8 cellular contexts compared by ENCODE assay signal in genomic region chr17:30291571-30292489, GRCh38. TPM values are rescaled to one million over a fixed set of nuclear protein-coding genes. Genes with fewer than 3 reads are reported as not detected.
A peak's percentile ranks its signal among the peaks of the same experiment; 100 is the strongest.
DNase-seq lines count a peak whose midpoint lies in the region; ATAC-seq and TF ChIP-seq lines count a peak whose summit lies in the region.

BLMH (minus strand) TSS chr17:30291944; CDS start chr17:30291819, 125 bp downstream.

- peak within 1 kb of the TSS; percentile 78 for H3K9ac ChIP-seq in HUES48 (ENCODE audit: low read depth, low read length)
- no peak within 1 kb of the TSS for H3K9ac ChIP-seq in neural progenitor cell
- peak within 1 kb of the TSS; percentile 72 to 90 for H3K9ac ChIP-seq in stomach smooth muscle (ENCODE audit: low read length in 2 of 2)

- BruUV-seq in Caco-2 (replicated peaks; lab: Mats Ljungman, UMichigan): no TSS peak

- peak; percentile 69 for TF ChIP-seq POLR2A in Raji (IDR thresholded peaks at IDR 0.05; ENCODE audit: insufficient read depth, low read depth, low read length)

- CTCF ChIA-PET in Caco-2 (lab: Charles Lee): interaction anchor here (0.6 to 2.1 kb wide), 3 partner anchors 45 to 187 kb away, joined by 4 to 17 read pairs (median 5); no protein-coding TSS in a partner anchor

- no peaks in the 10 kb centered on the region; the same call in 1 of the 2 replicates for H3K36me3 ChIP-seq in Caco-2 (ENCODE audit: control insufficient read depth, insufficient read depth, low read length)
- H3K36me3 ChIP-seq in HUES48 (ENCODE audit: control insufficient read depth, insufficient read depth, low read length): peaks cover 34% of the 10 kb centered on the region
- peaks cover 3% of the 10 kb centered on the region for H3K36me3 ChIP-seq in neural progenitor cell
- peaks cover 6 to 8% of the 10 kb centered on the region in 2 donors for H3K36me3 ChIP-seq in stomach smooth muscle (ENCODE audit: control insufficient read depth in 2 of 2, insufficient read depth in 2 of 2, low read length in 2 of 2)

- H3K27me3 ChIP-seq in Caco-2 (replicated peaks; ENCODE audit: control insufficient read depth, insufficient read depth, low read length) (no peaks in the 10 kb centered on the region), HUES48 (ENCODE audit: control insufficient read depth, insufficient read depth, low read length) (peaks cover 9% of the 10 kb centered on the region; the same call in 1 of the 2 replicates), foreskin keratinocyte (peaks cover 65% of the 10 kb centered on the region), neural progenitor cell (peaks cover 21% of the 10 kb centered on the region), stomach smooth muscle (ENCODE audit: control insufficient read depth in 1 of 2, insufficient read depth in 2 of 2, low read length in 2 of 2) (no peaks in the 10 kb centered on the region)

- H3K27me3 Mint-ChIP-seq in Caco-2 (ENCODE audit: insufficient read depth, unreplicated experiment) (no peaks in the 10 kb centered on the region), neural progenitor cell (ENCODE audit: insufficient read depth, low read depth) (no peaks in the 10 kb centered on the region)

- peak within 1 kb of the TSS; percentile 97 for H2AFZ ChIP-seq in neural progenitor cell (replicated peaks)

- ATAC-seq in GM19467 (IDR thresholded peaks at IDR 0.05; ENCODE audit: unreplicated experiment) (peak; percentile 62), foreskin keratinocyte (peak; percentile 58)

- POLR2A ChIA-PET in Caco-2 (lab: Charles Lee): interaction anchor here (0.6 to 1.3 kb wide), 6 partner anchors 29 to 361 kb away, joined by 3 to 5 read pairs (median 4); partner anchors contain the start of gene SSH2

- peaks cover 28% of the 10 kb centered on the region for H3F3A ChIP-seq in neural progenitor cell (ENCODE audit: low read depth)

- H3K36me3 Mint-ChIP-seq in Caco-2 (ENCODE audit: insufficient read depth, unreplicated experiment) (peaks cover 9% of the 10 kb centered on the region), neural progenitor cell (peaks cover 8% of the 10 kb centered on the region)

- no peaks in the 10 kb centered on the region for H3K4me1 Mint-ChIP-seq in Caco-2 (ENCODE audit: low read depth, unreplicated experiment)
- peaks cover 11% of the 10 kb centered on the region for H3K4me1 Mint-ChIP-seq in neural progenitor cell

- peak within 1 kb of the TSS; percentile 76 for H3K4me3 Mint-ChIP-seq in Caco-2 (ENCODE audit: unreplicated experiment)
- H3K4me3 Mint-ChIP-seq in neural progenitor cell: peak within 1 kb of the TSS; percentile 97

- no peaks in the 10 kb centered on the region for H3K9me3 ChIP-seq in Caco-2
- no peaks in the 10 kb centered on the region for H3K9me3 ChIP-seq in HUES48 (ENCODE audit: control insufficient read depth, insufficient read depth, low read length)
- H3K9me3 ChIP-seq in neural progenitor cell (ENCODE audit: low read depth): no peaks in the 10 kb centered on the region
- H3K9me3 ChIP-seq in stomach smooth muscle (ENCODE audit: control insufficient read depth in 2 of 2, low read length in 2 of 2): no peaks in the 10 kb centered on the region

- H3K4me3 ChIP-seq in Caco-2 (ENCODE audit: low read depth, low read length) (peak within 1 kb of the TSS; percentile 80), HUES48 (ENCODE audit: low read depth, low read length) (peak within 1 kb of the TSS; percentile 96), neural progenitor cell (peak within 1 kb of the TSS; percentile 99), stomach smooth muscle (ENCODE audit: low read length in 2 of 2) (peak within 1 kb of the TSS; percentile 90 to 94)

- peaks cover 12% of the 10 kb centered on the region for H4K20me1 ChIP-seq in neural progenitor cell (ENCODE audit: low read depth)

- DNase-seq in Caco-2 (peak; percentile 72 to 84), activated gamma-delta T cell treated with Interleukin-2 at 50 U/mL for 16 hours (peak; percentile 79), foreskin keratinocyte (peak in 1 of 2 donors; percentile 33), neural progenitor cell (ENCODE audit: low spot score) (peak; percentile 83)

- peaks cover 21% of the 10 kb centered on the region for H3K79me2 ChIP-seq in neural progenitor cell (ENCODE audit: low read depth)

- TF ChIP-seq CTCF in Caco-2 (IDR thresholded peaks at IDR 0.05; ENCODE audit: insufficient read depth in 1 of 2, low read depth in 1 of 2, low read length in 1 of 2, severe bottlenecking in 1 of 2, unreplicated experiment in 1 of 2) (no peak), foreskin keratinocyte (conservative IDR thresholded peaks at IDR 0.05) (no peak), neural progenitor cell (IDR thresholded peaks at IDR 0.05) (no peak)

- H3K27ac ChIP-seq in HUES48 (ENCODE audit: low read depth, low read length) (peak within 1 kb of the TSS; percentile 87), foreskin keratinocyte (peak within 1 kb of the TSS; percentile 49), neural progenitor cell (no peak within 1 kb of the TSS), stomach smooth muscle (ENCODE audit: low read length) (peak within 1 kb of the TSS; percentile 60)

- intact Hi-C loops in Caco-2 (cut with micrococcal nuclease; ENCODE audit: unreplicated experiment): loop anchor here (1.0 to 10.0 kb wide), 3 partner anchors 27 to 263 kb away; no protein-coding TSS in a partner anchor

- H3K4me1 ChIP-seq in Caco-2 (peaks cover 11% of the 10 kb centered on the region), HUES48 (ENCODE audit: control insufficient read depth, insufficient read depth, low read length) (peaks cover 7% of the 10 kb centered on the region), foreskin keratinocyte (peaks cover 5% of the 10 kb centered on the region), neural progenitor cell (peaks cover 10% of the 10 kb centered on the region), stomach smooth muscle (ENCODE audit: control insufficient read depth, insufficient read depth, low read length) (peaks cover 7% of the 10 kb centered on the region)

- H3K4me2 ChIP-seq in neural progenitor cell: peak within 1 kb of the TSS; percentile 96

- no peaks in the 10 kb centered on the region for H3K9me3 Mint-ChIP-seq in Caco-2 (ENCODE audit: unreplicated experiment)
- H3K9me3 Mint-ChIP-seq in neural progenitor cell: no peaks in the 10 kb centered on the region

- H3K27ac Mint-ChIP-seq in Caco-2 (ENCODE audit: unreplicated experiment) (peak within 1 kb of the TSS; percentile 69), neural progenitor cell (peak within 1 kb of the TSS; percentile 12)

RNA-seq across cellular contexts. Expression of gene BLMH, which starts in this region (rescaled TPM):
- total RNA-seq in Caco-2 (2022): 56.1 and 57.4 TPM in 2 replicates
- 16.5 and 24.2 TPM in 2 replicates for total RNA-seq in foreskin keratinocyte
- polyA plus RNA-seq in foreskin keratinocyte: 12.4 and 19.5 TPM in 2 replicates
- 75.5 and 98.8 TPM in 2 replicates for total RNA-seq in neural progenitor cell (ENCODE audit: low replicate concordance)
